In genomic region chr20:62980970-62981369, GRCh38 we compare ENCODE assay signal across 10 cellular contexts. TPM values are rescaled to one million over a fixed set of nuclear protein-coding genes. Genes with fewer than 3 reads are reported as not detected.
DNase-seq lines count a peak whose midpoint lies in the region; ATAC-seq and TF ChIP-seq lines count a peak whose summit lies in the region.
"Had no signal": no experiment of that assay in that cellular context is flagged by ENCODE, and none has a peak within 500 bp of the region (broad histone marks: within the 10 kb centered on the region; RNA-seq: fewer than 3 reads in every experiment).

No MANE protein-coding gene starts in this region.

- H3K4me3 ChIP-seq in adrenal gland = no peak overlapping the region

- H3K27ac Mint-ChIP-seq in CD14-positive monocyte = no peak overlapping the region
- H3K27ac Mint-ChIP-seq: activated naive CD4-positive, alpha-beta T cell treated with anti-CD3 and anti-CD28 coated beads, Interleukin-2, amount 50 U/mL, for 72 hours had no signal

- DNase-seq in DMS79 (lab: John Stamatoyannopoulos, UW) = peak; percentile 74
- DNase-seq in NCI-H1436 (lab: John Stamatoyannopoulos, UW) = peak; percentile 78
- peak; percentile 63 for DNase-seq in activated CD4-positive, alpha-beta T cell treated with anti-CD3 and anti-CD28 coated beads, Interleukin-2, amount 50 U/mL, for 1 hour
- DNase-seq in iris pigment epithelial cell (ENCODE audit: low read depth) = peak; percentile 31
- DNase-seq in adrenal gland = no peak
- DNase-seq in RKO (ENCODE audit: low spot score) = no peak
- no peak for DNase-seq in CD14-positive monocyte (ENCODE audit: low spot score)

- no peaks in the 10 kb centered on the region for H3K4me1 ChIP-seq in adrenal gland (replicated peaks in 1 of 2)

- 14 to 29% (median 18%) methylated on average over 5 to 27 of the region's 28 CpGs for WGBS in adrenal gland, 4 donors

- no peaks in the 10 kb centered on the region for H3K36me3 Mint-ChIP-seq in CD14-positive monocyte
- H3K36me3 Mint-ChIP-seq: activated naive CD4-positive, alpha-beta T cell treated with anti-CD3 and anti-CD28 coated beads, Interleukin-2, amount 50 U/mL, for 72 hours had no signal

- peak overlapping the region in 1 of 2 donors; percentile 85 for H3K4me3 Mint-ChIP-seq in CD14-positive monocyte

- peaks cover 73 to 93% (median 78%) of the 10 kb centered on the region in 3 donors for H3K27me3 Mint-ChIP-seq in CD14-positive monocyte (ENCODE audit: low read depth in 3 of 3)

- ATAC-seq in GM18517 (IDR thresholded peaks at IDR 0.05; ENCODE audit: unreplicated experiment) = no peak

- TF ChIP-seq CTCF in adrenal gland (IDR thresholded peaks at IDR 0.05) = no peak
- TF ChIP-seq CTCF in CD14-positive monocyte (IDR thresholded peaks at IDR 0.05) = no peak

- intact Hi-C loops in adrenal gland (cut with DNase I) (no loop called here), CD14-positive monocyte (cut with micrococcal nuclease) (no loop called here)

- H3K27me3 ChIP-seq in adrenal gland = peaks cover 58% of the 10 kb centered on the region

- no peaks in the 10 kb centered on the region for H3K36me3 ChIP-seq in adrenal gland (replicated peaks in 1 of 2)

- H3K4me1 Mint-ChIP-seq in CD14-positive monocyte = peaks cover 35% of the 10 kb centered on the region

- peaks cover 0 to 7% (median 2%) of the 10 kb centered on the region in 7 donors for H3K9me3 Mint-ChIP-seq in CD14-positive monocyte
- H3K9me3 Mint-ChIP-seq: activated naive CD4-positive, alpha-beta T cell treated with anti-CD3 and anti-CD28 coated beads, Interleukin-2, amount 50 U/mL, for 72 hours had no signal

- H3K9me3 ChIP-seq in adrenal gland (replicated peaks in 1 of 3) = no peaks in the 10 kb centered on the region

- TF ChIP-seq POLR2A in adrenal gland (IDR thresholded peaks at IDR 0.05) = no peak

- no peak overlapping the region for H3K27ac ChIP-seq in adrenal gland

RNA-seq across cellular contexts. Expression of gene BHLHE23, which starts 25.8 kb away (rescaled TPM):
- total RNA-seq in adrenal gland = not detected
- not detected for polyA plus RNA-seq in adrenal gland
- not detected for polyA plus RNA-seq in CD14-positive monocyte
- total RNA-seq: activated naive CD4-positive, alpha-beta T cell treated with anti-CD3 and anti-CD28 coated beads, Interleukin-2, amount 50 U/mL, for 72 hours; HT-29 had no signal

RNA-seq across cellular contexts. Expression of gene SLC17A9, which starts 28.5 kb away (rescaled TPM):
- total RNA-seq in adrenal gland = 1 to 10 TPM in 7 of 8 donors, under 1 TPM in 1; 0.24 to 4.6 (median 2.9) TPM
- polyA plus RNA-seq in adrenal gland (10 to 100 TPM in 2 of 3 donors, 1 to 10 TPM in 1; 1.2 to 69.1 (median 11.9) TPM), CD14-positive monocyte (under 1 TPM; 0.81 to 0.82 TPM)

RNA-seq across cellular contexts. Expression of gene GID8, which starts 43.0 kb away (rescaled TPM):
- total RNA-seq in adrenal gland = 10 to 100 TPM; 17.8 to 38.5 (median 25.3) TPM
- polyA plus RNA-seq in adrenal gland (10 to 100 TPM in 2 of 3 donors, 1 to 10 TPM in 1; 9.4 to 16.8 (median 10.1) TPM), CD14-positive monocyte (10 to 100 TPM; 12.4 to 12.7 TPM)

RNA-seq across cellular contexts. Expression of gene DIDO1, which starts 54.7 kb away (rescaled TPM):
- 10 to 100 TPM; 29.8 to 51.3 (median 46.5) TPM for total RNA-seq in adrenal gland
- polyA plus RNA-seq in adrenal gland = 10 to 100 TPM; 19.0 to 27.9 (median 23.6) TPM
- 10 to 100 TPM in 1 of 2 donors, 1 to 10 TPM in 1; 8.5 to 12.9 TPM for polyA plus RNA-seq in CD14-positive monocyte

Comparison
In these comparisons a context has a peak if more than half of its experiments do, and no peak if none do; other contexts are left out.
1. DNase-seq: peak in DMS79 (single experiment), NCI-H1436 (single experiment), activated CD4-positive, alpha-beta T cell treated with anti-CD3 and anti-CD28 coated beads, Interleukin-2, amount 50 U/mL, for 1 hour (single experiment) and iris pigment epithelial cell (single experiment); none in adrenal gland (0 of 7), RKO (single experiment) and CD14-positive monocyte (single experiment).